12 cellular contexts compared by ENCODE assay signal in the genomic region with DNA sequence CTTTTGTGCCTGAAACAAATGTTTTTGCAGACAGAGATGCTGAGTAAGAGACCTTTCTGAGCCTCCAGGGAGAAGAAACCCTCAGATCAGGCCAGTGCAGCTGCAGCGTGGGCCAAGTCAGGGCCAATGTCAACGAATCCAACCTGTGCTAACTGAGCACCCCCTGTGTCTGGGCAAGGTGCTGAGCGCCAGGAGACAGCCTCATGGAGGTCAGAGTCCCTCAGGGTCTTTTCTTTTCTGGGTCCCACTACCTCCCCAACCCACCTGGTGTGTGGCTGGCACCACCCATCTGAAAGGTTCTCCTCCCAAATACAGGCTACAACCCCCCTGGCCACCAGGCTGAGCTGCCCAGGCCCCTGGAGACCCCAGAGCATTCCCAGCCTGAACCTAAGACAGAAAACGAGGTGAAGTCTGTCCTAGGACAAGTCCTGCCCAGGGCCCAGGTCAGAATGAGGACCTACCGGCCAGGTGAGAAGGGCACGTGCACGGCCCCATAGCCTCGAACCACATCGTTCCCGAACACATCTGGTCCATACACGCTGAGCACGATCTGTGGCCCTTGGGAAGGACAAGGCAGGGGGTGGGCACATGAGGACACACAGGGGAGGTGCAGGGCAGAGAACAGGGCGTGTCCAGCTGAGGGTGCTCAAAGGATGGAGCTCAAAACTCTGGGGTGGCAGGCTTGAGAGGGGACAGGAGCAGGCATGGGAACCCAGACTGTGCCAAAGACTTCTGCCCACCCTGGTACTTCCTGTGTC. TPM values are rescaled to one million over a fixed set of nuclear protein-coding genes. Genes with fewer than 3 reads are reported as not detected.
DNase-seq lines count a peak whose midpoint lies in the region; ATAC-seq and TF ChIP-seq lines count a peak whose summit lies in the region.
"Had no signal": no experiment of that assay in that cellular context is flagged by ENCODE, and none has a peak within 500 bp of the region (broad histone marks: within the 10 kb centered on the region; RNA-seq: fewer than 3 reads in every experiment).

No MANE protein-coding gene starts in this region.

- peak; percentile 20 for DNase-seq in activated T-cell treated with anti-CD3 and anti-CD28 coated beads, Interleukin-2, amount 50 U/mL, for 24 hours
- no peak for DNase-seq in activated T-cell treated with anti-CD3 and anti-CD28 coated beads, Interleukin-2, amount 50 U/mL, for 72 hours
- peak; percentile 69 for DNase-seq in coronary artery (ENCODE audit: low spot score)
- DNase-seq in neural crest cell (ENCODE audit: low read depth, low spot score) = no peak
- no peak for DNase-seq in type B pancreatic cell (ENCODE audit: extremely low spot score, unreplicated experiment)
- no peak for DNase-seq in NCI-H1092 (lab: John Stamatoyannopoulos, UW)
- DNase-seq: activated naive CD8-positive, alpha-beta T cell treated with anti-CD3 and anti-CD28 coated beads for 36 hours; SIG-M5; trophoblast cell had no signal

- H3K27ac ChIP-seq in coronary artery = peak overlapping the region; percentile 69 to 94
- H3K27ac ChIP-seq: neural progenitor cell had no signal

- H3K27ac Mint-ChIP-seq in activated T-cell treated with anti-CD3 and anti-CD28 coated beads, Interleukin-2, amount 50 U/mL, for 24 hours = no peak overlapping the region
- H3K27ac Mint-ChIP-seq in activated T-cell treated with anti-CD3 and anti-CD28 coated beads, Interleukin-2, amount 50 U/mL, for 72 hours = no peak overlapping the region
- peak overlapping the region; percentile 64 for H3K27ac Mint-ChIP-seq in neural crest cell (ENCODE audit: unreplicated experiment)
- peak overlapping the region; percentile 77 for H3K27ac Mint-ChIP-seq in type B pancreatic cell
- H3K27ac Mint-ChIP-seq: activated naive CD8-positive, alpha-beta T cell treated with anti-CD3 and anti-CD28 coated beads for 36 hours had no signal

- H3K9me3 Mint-ChIP-seq in activated T-cell treated with anti-CD3 and anti-CD28 coated beads, Interleukin-2, amount 50 U/mL, for 24 hours = no peaks in the 10 kb centered on the region
- H3K9me3 Mint-ChIP-seq in activated T-cell treated with anti-CD3 and anti-CD28 coated beads, Interleukin-2, amount 50 U/mL, for 72 hours = no peaks in the 10 kb centered on the region
- H3K9me3 Mint-ChIP-seq in neural crest cell (no peaks in the 10 kb centered on the region), type B pancreatic cell (no peaks in the 10 kb centered on the region)
- H3K9me3 Mint-ChIP-seq: activated naive CD8-positive, alpha-beta T cell treated with anti-CD3 and anti-CD28 coated beads for 36 hours; neural progenitor cell had no signal

- H3K36me3 Mint-ChIP-seq in activated T-cell treated with anti-CD3 and anti-CD28 coated beads, Interleukin-2, amount 50 U/mL, for 24 hours (ENCODE audit: low read depth) = no peaks in the 10 kb centered on the region
- H3K36me3 Mint-ChIP-seq in activated T-cell treated with anti-CD3 and anti-CD28 coated beads, Interleukin-2, amount 50 U/mL, for 72 hours (ENCODE audit: insufficient read depth in 2 of 2) = no peaks in the 10 kb centered on the region
- H3K36me3 Mint-ChIP-seq in neural crest cell (ENCODE audit: low read depth) = no peaks in the 10 kb centered on the region
- H3K36me3 Mint-ChIP-seq in type B pancreatic cell = peaks cover 5% of the 10 kb centered on the region
- H3K36me3 Mint-ChIP-seq: activated naive CD8-positive, alpha-beta T cell treated with anti-CD3 and anti-CD28 coated beads for 36 hours had no signal

- no peak overlapping the region for H3K4me3 Mint-ChIP-seq in activated T-cell treated with anti-CD3 and anti-CD28 coated beads, Interleukin-2, amount 50 U/mL, for 24 hours
- H3K4me3 Mint-ChIP-seq in activated T-cell treated with anti-CD3 and anti-CD28 coated beads, Interleukin-2, amount 50 U/mL, for 72 hours = no peak overlapping the region
- no peak overlapping the region for H3K4me3 Mint-ChIP-seq in neural crest cell
- H3K4me3 Mint-ChIP-seq in type B pancreatic cell = no peak overlapping the region
- H3K4me3 Mint-ChIP-seq: activated naive CD8-positive, alpha-beta T cell treated with anti-CD3 and anti-CD28 coated beads for 36 hours; neural progenitor cell had no signal

- TF ChIP-seq CTCF in coronary artery (IDR thresholded peaks at IDR 0.05) (no peak), neural crest cell (conservative IDR thresholded peaks at IDR 0.05) (no peak), type B pancreatic cell (conservative IDR thresholded peaks at IDR 0.05) (no peak)

- no peak for ATAC-seq in activated T-cell treated with anti-CD3 and anti-CD28 coated beads, Interleukin-2, amount 50 U/mL, for 72 hours (replicated peaks in 1 of 2)
- ATAC-seq in GM18520 (IDR thresholded peaks at IDR 0.05; ENCODE audit: unreplicated experiment) = no peak
- ATAC-seq in GM21825 (IDR thresholded peaks at IDR 0.05; ENCODE audit: unreplicated experiment) = no peak

- no peak overlapping the region for H3K4me3 ChIP-seq in coronary artery
- H3K4me3 ChIP-seq: neural progenitor cell had no signal

- H3K27me3 Mint-ChIP-seq in activated T-cell treated with anti-CD3 and anti-CD28 coated beads, Interleukin-2, amount 50 U/mL, for 24 hours = peaks cover 3% of the 10 kb centered on the region
- H3K27me3 Mint-ChIP-seq in activated T-cell treated with anti-CD3 and anti-CD28 coated beads, Interleukin-2, amount 50 U/mL, for 72 hours (ENCODE audit: low read depth) = no peaks in the 10 kb centered on the region
- H3K27me3 Mint-ChIP-seq in neural crest cell (ENCODE audit: low read depth) (no peaks in the 10 kb centered on the region), type B pancreatic cell (no peaks in the 10 kb centered on the region)
- H3K27me3 Mint-ChIP-seq: activated naive CD8-positive, alpha-beta T cell treated with anti-CD3 and anti-CD28 coated beads for 36 hours had no signal

- no peaks in the 10 kb centered on the region for H3K4me1 Mint-ChIP-seq in activated T-cell treated with anti-CD3 and anti-CD28 coated beads, Interleukin-2, amount 50 U/mL, for 24 hours (ENCODE audit: low read depth)
- H3K4me1 Mint-ChIP-seq in activated T-cell treated with anti-CD3 and anti-CD28 coated beads, Interleukin-2, amount 50 U/mL, for 72 hours (ENCODE audit: low read depth) = no peaks in the 10 kb centered on the region
- H3K4me1 Mint-ChIP-seq in neural crest cell = peaks cover 8% of the 10 kb centered on the region
- H3K4me1 Mint-ChIP-seq in type B pancreatic cell (ENCODE audit: unreplicated experiment) = peaks cover 8% of the 10 kb centered on the region
- H3K4me1 Mint-ChIP-seq: activated naive CD8-positive, alpha-beta T cell treated with anti-CD3 and anti-CD28 coated beads for 36 hours had no signal

RNA-seq across cellular contexts. Expression of a gene that starts 15.0 kb away (rescaled TPM):
- total RNA-seq in activated T-cell treated with anti-CD3 and anti-CD28 coated beads, Interleukin-2, amount 50 U/mL, for 72 hours = 1 to 10 TPM; 2.4 to 4.3 TPM
- total RNA-seq in neural crest cell (15.4 and 17.9 TPM in 2 replicates), type B pancreatic cell (ENCODE audit: low replicate concordance) (13.8 and 23.2 TPM in 2 replicates)

RNA-seq across cellular contexts. Expression of a gene that starts 30.8 kb away (rescaled TPM):
- total RNA-seq in activated T-cell treated with anti-CD3 and anti-CD28 coated beads, Interleukin-2, amount 50 U/mL, for 72 hours = 10 to 100 TPM; 13.6 to 16.7 TPM
- total RNA-seq in neural crest cell (39.3 and 39.5 TPM in 2 replicates), type B pancreatic cell (ENCODE audit: low replicate concordance) (32.1 and 44.3 TPM in 2 replicates)

RNA-seq across cellular contexts. Expression of a gene that starts 39.5 kb away (rescaled TPM):
- total RNA-seq in activated T-cell treated with anti-CD3 and anti-CD28 coated beads, Interleukin-2, amount 50 U/mL, for 72 hours = under 1 TPM; 0.44 to 0.82 TPM
- total RNA-seq in neural crest cell (0.26 and 0.43 TPM in 2 replicates), type B pancreatic cell (ENCODE audit: low replicate concordance) (2.6 and 18.0 TPM in 2 replicates)

Comparison
In these comparisons a context has a peak if more than half of its experiments do, and no peak if none do; other contexts are left out.
1. DNase-seq: peak in activated T-cell treated with anti-CD3 and anti-CD28 coated beads, Interleukin-2, amount 50 U/mL, for 24 hours (single experiment) and coronary artery (single experiment); none in activated T-cell treated with anti-CD3 and anti-CD28 coated beads, Interleukin-2, amount 50 U/mL, for 72 hours (0 of 2), neural crest cell (single experiment), type B pancreatic cell (single experiment) and NCI-H1092 (single experiment).
2. H3K27ac Mint-ChIP-seq: peak in neural crest cell (single experiment) and type B pancreatic cell (single experiment); none in activated T-cell treated with anti-CD3 and anti-CD28 coated beads, Interleukin-2, amount 50 U/mL, for 24 hours (single experiment) and activated T-cell treated with anti-CD3 and anti-CD28 coated beads, Interleukin-2, amount 50 U/mL, for 72 hours (single experiment).